ENCODE assay signal across 1 cellular context in the genomic region with DNA sequence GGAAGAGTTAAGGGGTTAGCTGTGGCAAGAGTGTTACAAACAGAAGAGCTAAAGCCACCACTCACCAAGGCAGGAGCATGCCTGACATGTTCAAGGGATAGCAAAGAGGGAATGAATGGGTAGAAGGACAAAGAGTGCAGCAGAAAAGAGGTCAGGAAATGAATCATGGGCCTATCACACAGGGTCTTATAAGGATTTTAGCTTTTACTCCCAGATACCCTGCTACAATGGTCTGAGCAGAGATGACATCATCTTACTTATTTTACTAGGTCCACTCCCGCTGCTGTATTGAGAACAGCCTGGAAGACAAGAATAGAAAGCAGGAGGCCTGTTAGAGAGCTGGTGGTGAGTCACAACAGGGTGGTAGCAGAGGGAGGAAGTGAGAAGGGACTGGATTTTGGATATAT.
TF ChIP-seq lines count a peak whose summit lies in the region.

No MANE protein-coding gene starts in this region.

TF ChIP-seq in GM23338, 12 proteins besides CTCF, POLR2A, EP300 and RAD21 (continued from another document):
- TF ChIP-seq, protein P1, sequence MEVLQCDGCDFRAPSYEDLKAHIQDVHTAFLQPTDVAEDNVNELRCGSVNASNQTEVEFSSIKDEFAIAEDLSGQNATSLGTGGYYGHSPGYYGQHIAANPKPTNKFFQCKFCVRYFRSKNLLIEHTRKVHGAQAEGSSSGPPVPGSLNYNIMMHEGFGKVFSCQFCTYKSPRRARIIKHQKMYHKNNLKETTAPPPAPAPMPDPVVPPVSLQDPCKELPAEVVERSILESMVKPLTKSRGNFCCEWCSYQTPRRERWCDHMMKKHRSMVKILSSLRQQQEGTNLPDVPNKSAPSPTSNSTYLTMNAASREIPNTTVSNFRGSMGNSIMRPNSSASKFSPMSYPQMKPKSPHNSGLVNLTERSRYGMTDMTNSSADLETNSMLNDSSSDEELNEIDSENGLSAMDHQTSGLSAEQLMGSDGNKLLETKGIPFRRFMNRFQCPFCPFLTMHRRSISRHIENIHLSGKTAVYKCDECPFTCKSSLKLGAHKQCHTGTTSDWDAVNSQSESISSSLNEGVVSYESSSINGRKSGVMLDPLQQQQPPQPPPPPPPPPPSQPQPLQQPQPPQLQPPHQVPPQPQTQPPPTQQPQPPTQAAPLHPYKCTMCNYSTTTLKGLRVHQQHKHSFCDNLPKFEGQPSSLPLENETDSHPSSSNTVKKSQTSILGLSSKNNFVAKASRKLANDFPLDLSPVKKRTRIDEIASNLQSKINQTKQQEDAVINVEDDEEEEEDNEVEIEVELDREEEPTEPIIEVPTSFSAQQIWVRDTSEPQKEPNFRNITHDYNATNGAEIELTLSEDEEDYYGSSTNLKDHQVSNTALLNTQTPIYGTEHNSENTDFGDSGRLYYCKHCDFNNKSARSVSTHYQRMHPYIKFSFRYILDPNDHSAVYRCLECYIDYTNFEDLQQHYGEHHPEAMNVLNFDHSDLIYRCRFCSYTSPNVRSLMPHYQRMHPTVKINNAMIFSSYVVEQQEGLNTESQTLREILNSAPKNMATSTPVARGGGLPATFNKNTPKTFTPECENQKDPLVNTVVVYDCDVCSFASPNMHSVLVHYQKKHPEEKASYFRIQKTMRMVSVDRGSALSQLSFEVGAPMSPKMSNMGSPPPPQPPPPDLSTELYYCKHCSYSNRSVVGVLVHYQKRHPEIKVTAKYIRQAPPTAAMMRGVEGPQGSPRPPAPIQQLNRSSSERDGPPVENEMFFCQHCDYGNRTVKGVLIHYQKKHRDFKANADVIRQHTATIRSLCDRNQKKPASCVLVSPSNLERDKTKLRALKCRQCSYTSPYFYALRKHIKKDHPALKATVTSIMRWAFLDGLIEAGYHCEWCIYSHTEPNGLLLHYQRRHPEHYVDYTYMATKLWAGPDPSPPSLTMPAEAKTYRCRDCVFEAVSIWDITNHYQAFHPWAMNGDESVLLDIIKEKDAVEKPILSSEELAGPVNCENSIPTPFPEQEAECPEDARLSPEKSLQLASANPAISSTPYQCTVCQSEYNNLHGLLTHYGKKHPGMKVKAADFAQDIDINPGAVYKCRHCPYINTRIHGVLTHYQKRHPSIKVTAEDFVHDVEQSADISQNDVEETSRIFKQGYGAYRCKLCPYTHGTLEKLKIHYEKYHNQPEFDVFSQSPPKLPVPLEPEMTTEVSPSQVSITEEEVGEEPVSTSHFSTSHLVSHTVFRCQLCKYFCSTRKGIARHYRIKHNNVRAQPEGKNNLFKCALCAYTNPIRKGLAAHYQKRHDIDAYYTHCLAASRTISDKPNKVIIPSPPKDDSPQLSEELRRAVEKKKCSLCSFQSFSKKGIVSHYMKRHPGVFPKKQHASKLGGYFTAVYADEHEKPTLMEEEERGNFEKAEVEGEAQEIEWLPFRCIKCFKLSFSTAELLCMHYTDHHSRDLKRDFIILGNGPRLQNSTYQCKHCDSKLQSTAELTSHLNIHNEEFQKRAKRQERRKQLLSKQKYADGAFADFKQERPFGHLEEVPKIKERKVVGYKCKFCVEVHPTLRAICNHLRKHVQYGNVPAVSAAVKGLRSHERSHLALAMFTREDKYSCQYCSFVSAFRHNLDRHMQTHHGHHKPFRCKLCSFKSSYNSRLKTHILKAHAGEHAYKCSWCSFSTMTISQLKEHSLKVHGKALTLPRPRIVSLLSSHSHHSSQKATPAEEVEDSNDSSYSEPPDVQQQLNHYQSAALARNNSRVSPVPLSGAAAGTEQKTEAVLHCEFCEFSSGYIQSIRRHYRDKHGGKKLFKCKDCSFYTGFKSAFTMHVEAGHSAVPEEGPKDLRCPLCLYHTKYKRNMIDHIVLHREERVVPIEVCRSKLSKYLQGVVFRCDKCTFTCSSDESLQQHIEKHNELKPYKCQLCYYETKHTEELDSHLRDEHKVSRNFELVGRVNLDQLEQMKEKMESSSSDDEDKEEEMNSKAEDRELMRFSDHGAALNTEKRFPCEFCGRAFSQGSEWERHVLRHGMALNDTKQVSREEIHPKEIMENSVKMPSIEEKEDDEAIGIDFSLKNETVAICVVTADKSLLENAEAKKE (CRISPR knock-in tag; IDR thresholded peaks at IDR 0.05) = no peak
- TF ChIP-seq NANOG (IDR thresholded peaks at IDR 0.05; ENCODE audit: borderline replicate concordance) = no peak
- no peak for TF ChIP-seq EZH2 (IDR thresholded peaks at IDR 0.05; ENCODE audit: low read depth, unreplicated experiment)
- no peak for TF ChIP-seq STAT1 (IDR thresholded peaks at IDR 0.05; ENCODE audit: unreplicated experiment)
